9 cellular contexts compared by ENCODE assay signal in genomic region chr10:30186371-30186875, GRCh38.
DNase-seq lines count a peak whose midpoint lies in the region; ATAC-seq and TF ChIP-seq lines count a peak whose summit lies in the region.
"Had no signal": no experiment of that assay in that cellular context is flagged by ENCODE, and none has a peak within 500 bp of the region (broad histone marks: within the 10 kb centered on the region; RNA-seq: fewer than 3 reads in every experiment).

No MANE protein-coding gene starts in this region.

- H3K36me3 ChIP-seq in MM.1S (replicated peaks; ENCODE audit: insufficient read depth, low read length) (no peaks in the 10 kb centered on the region), endodermal cell (ENCODE audit: control insufficient read depth, insufficient read depth, low read length) (no peaks in the 10 kb centered on the region)

- no peaks in the 10 kb centered on the region for H3K9me3 ChIP-seq in MM.1S (replicated peaks; ENCODE audit: insufficient read depth, low read length)
- H3K9me3 ChIP-seq in endodermal cell (ENCODE audit: control insufficient read depth, low read length), result no peaks in the 10 kb centered on the region

- H3K4me3 ChIP-seq in MM.1S (ENCODE audit: low read length) (peak overlapping the region; percentile 53), endodermal cell (ENCODE audit: low read length) (no peak overlapping the region)

- no peaks in the 10 kb centered on the region for H3K79me2 ChIP-seq in MM.1S (ENCODE audit: low read length)

- no peaks in the 10 kb centered on the region for H4K20me1 ChIP-seq in MM.1S (ENCODE audit: insufficient read depth, low read length)

- no peaks in the 10 kb centered on the region for H3K9me2 ChIP-seq in MM.1S (replicated peaks; ENCODE audit: insufficient read depth, low read length)

- H3K9ac ChIP-seq in MM.1S (ENCODE audit: low read length) (peak overlapping the region; percentile 56), endodermal cell (ENCODE audit: extremely low read depth, low read length, poor library complexity, severe bottlenecking) (no peak overlapping the region)

- H3K27me3 Mint-ChIP-seq in endodermal cell (ENCODE audit: insufficient read depth) (peaks cover 34% of the 10 kb centered on the region), osteocyte (ENCODE audit: unreplicated experiment) (no peaks in the 10 kb centered on the region)

- 77 to 88% methylated on average over 3 to 10 of the region's 10 CpGs for WGBS in endodermal cell (ENCODE audit: insufficient coverage in 1 of 2, insufficient read length in 1 of 2), 2 experiments

- H3K9me3 Mint-ChIP-seq in endodermal cell (no peaks in the 10 kb centered on the region), osteocyte (ENCODE audit: unreplicated experiment) (no peaks in the 10 kb centered on the region)

- TF ChIP-seq CTCF in MM.1S (IDR thresholded peaks at IDR 0.05; ENCODE audit: low read length) (peak; percentile 56), endodermal cell (conservative IDR thresholded peaks at IDR 0.05) (peak; percentile 43), osteocyte (IDR thresholded peaks at IDR 0.05) (peak; percentile 10)

- H3K4me1 ChIP-seq in MM.1S (ENCODE audit: low read length) (0 out of 2 replicates have a peak, but pooled peaks cover 9% of the 10 kb centered on the region), endodermal cell (ENCODE audit: control insufficient read depth, insufficient read depth, low read length) (peaks cover 22% of the 10 kb centered on the region)

- H3K36me3 Mint-ChIP-seq in endodermal cell (ENCODE audit: low read depth) (no peaks in the 10 kb centered on the region), osteocyte (ENCODE audit: unreplicated experiment) (no peaks in the 10 kb centered on the region)

- peaks cover 5% of the 10 kb centered on the region; the same call in 1 of the 2 replicates for H3F3A ChIP-seq in MM.1S (ENCODE audit: insufficient read depth, low read length)

- no peak overlapping the region for H3K4me3 Mint-ChIP-seq in endodermal cell
- H3K4me3 Mint-ChIP-seq in osteocyte (ENCODE audit: unreplicated experiment), result no peak overlapping the region

- peak overlapping the region; percentile 64 for H3K27ac ChIP-seq in MM.1S (ENCODE audit: low read length)
- no peak overlapping the region for H3K27ac ChIP-seq in endodermal cell (ENCODE audit: low read depth, low read length)

- H3K4me1 Mint-ChIP-seq in endodermal cell (peaks cover 37% of the 10 kb centered on the region), osteocyte (ENCODE audit: unreplicated experiment) (peaks cover 63% of the 10 kb centered on the region)

- H3K27me3 ChIP-seq in MM.1S (replicated peaks; ENCODE audit: insufficient read depth, low read length) (no peaks in the 10 kb centered on the region), endodermal cell (ENCODE audit: control insufficient read depth, insufficient read depth, low read length, poor library complexity, severe bottlenecking) (peaks cover 32% of the 10 kb centered on the region)

- DNase-seq in DMS153 (lab: John Stamatoyannopoulos, UW), result peak; percentile 8
- peak; percentile 93 for DNase-seq in MM.1S
- DNase-seq in endodermal cell, result no peak
- DNase-seq in osteocyte (ENCODE audit: extremely low spot score, unreplicated experiment), result no peak
- no peak for DNase-seq in NCI-H446 (lab: John Stamatoyannopoulos, UW)
- no peak for DNase-seq in NCI-H2171 (lab: John Stamatoyannopoulos, UW)
- DNase-seq: NCI-H1092 had no signal

- no peak overlapping the region for H3K27ac Mint-ChIP-seq in endodermal cell
- H3K27ac Mint-ChIP-seq in osteocyte (ENCODE audit: unreplicated experiment), result peak overlapping the region; percentile 9

- peak overlapping the region; percentile 90 for H2AFZ ChIP-seq in MM.1S (ENCODE audit: low read length)

- H3K4me2 ChIP-seq in MM.1S (ENCODE audit: low read depth, low read length), result peak overlapping the region; percentile 57

- ATAC-seq in GM18520 (IDR thresholded peaks at IDR 0.05; ENCODE audit: unreplicated experiment) (no peak), HG03139 (IDR thresholded peaks at IDR 0.05; ENCODE audit: unreplicated experiment) (no peak)

Comparison
In these comparisons a context has a peak if more than half of its experiments do, and no peak if none do; other contexts are left out.
1. DNase-seq: peak in DMS153 (single experiment) and MM.1S (single experiment); none in endodermal cell (single experiment), osteocyte (single experiment), NCI-H446 (0 of 2) and NCI-H2171 (single experiment).
2. Peak in every context shown above with its lines, with median percentiles within 50 percentile points of each other: CTCF ChIP-seq.